1 cellular context compared by ENCODE assay signal in the genomic region with DNA sequence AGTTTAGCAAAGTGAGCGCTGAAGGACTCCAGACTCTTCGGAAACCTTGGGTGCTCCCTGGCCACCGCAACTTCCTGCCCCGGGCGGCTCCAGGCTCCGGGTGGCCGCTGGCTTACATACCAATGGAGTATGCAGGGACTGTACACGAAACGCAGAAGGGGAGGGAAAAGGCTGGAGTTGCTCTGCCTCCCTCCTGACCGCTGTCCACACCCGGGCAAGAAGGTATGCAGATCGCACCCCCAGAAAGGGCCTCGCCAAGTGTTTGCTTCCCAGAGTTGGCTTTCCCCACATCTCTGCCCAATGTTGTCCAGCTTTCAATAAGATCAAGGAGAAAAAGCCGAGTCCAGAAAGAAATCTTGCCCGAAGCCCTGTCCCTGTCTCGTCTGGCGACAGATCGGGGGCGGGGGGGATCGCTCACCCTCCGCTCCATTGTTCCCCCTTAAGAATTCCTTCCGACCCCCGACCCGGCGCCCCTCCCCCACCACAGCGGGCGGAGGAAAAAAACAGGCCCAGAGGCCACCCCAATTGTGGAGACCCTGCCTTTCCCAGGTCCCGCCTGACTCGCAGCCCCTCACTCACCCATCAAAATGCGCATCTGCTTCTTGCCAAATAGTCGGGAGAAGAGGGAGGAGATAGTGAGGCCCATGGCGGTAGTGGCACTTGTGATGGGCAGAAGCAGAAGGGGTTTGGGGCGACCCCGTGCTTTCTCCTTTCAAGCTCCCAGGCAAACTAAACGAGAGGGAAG.
TF ChIP-seq lines count a peak whose summit lies in the region.

No MANE protein-coding gene starts in this region.

TF ChIP-seq in GM12878, 131 proteins besides CTCF, POLR2A, EP300 and RAD21 (continues in another document):
- TF ChIP-seq EZH2 (IDR thresholded peaks at IDR 0.05; ENCODE audit: borderline replicate concordance, control insufficient read depth, low read depth, low read length) (no peak), SKIL (IDR thresholded peaks at IDR 0.05; ENCODE audit: low read depth, poor library complexity, severe bottlenecking) (peak; percentile 37), E4F1 (IDR thresholded peaks at IDR 0.05; ENCODE audit: borderline replicate concordance, partially characterized antibody) (no peak), IKZF2 (IDR thresholded peaks at IDR 0.05) (peak in 1 of 2 experiments; percentile 63), CEBPB (IDR thresholded peaks at IDR 0.05; ENCODE audit: borderline replicate concordance in 1 of 2, low read depth in 2 of 2, low read length in 2 of 2) (no peak), FOXM1 (IDR thresholded peaks at IDR 0.05; ENCODE audit: low read depth, low read length) (no peak), MYC (IDR thresholded peaks at IDR 0.05; ENCODE audit: insufficient read depth, insufficient read length, insufficient replicate concordance, low read length, severe bottlenecking) (no peak), BRCA1 (IDR thresholded peaks at IDR 0.05; ENCODE audit: low read depth, low read length) (no peak), ZNF207 (IDR thresholded peaks at IDR 0.05; ENCODE audit: borderline replicate concordance) (no peak), NFIC (IDR thresholded peaks at IDR 0.05; ENCODE audit: low read depth, low read length) (no peak), SPI1 (IDR thresholded peaks at IDR 0.05; ENCODE audit: borderline replicate concordance, insufficient read depth, low read depth, low read length) (no peak), SMAD1 (IDR thresholded peaks at IDR 0.05; ENCODE audit: low read depth, partially characterized antibody) (peak; percentile 95), RB1 (IDR thresholded peaks at IDR 0.05; ENCODE audit: borderline replicate concordance) (no peak), CHD4 (IDR thresholded peaks at IDR 0.05) (no peak), SUPT20H (IDR thresholded peaks at IDR 0.05; ENCODE audit: borderline replicate concordance, control insufficient read depth, low read depth, low read length) (no peak), RFX5 (IDR thresholded peaks at IDR 0.05; ENCODE audit: low read depth, low read length) (no peak), CBFB (IDR thresholded peaks at IDR 0.05; ENCODE audit: low read depth) (no peak; the same call in 1 of the 2 replicates), PKNOX1 (IDR thresholded peaks at IDR 0.05) (no peak), ASH2L (IDR thresholded peaks at IDR 0.05; ENCODE audit: borderline replicate concordance, low read depth) (0 out of 2 replicates have a peak, but pooled peaks have one; percentile 49), SIN3A (IDR thresholded peaks at IDR 0.05; ENCODE audit: low read depth, low read length) (0 out of 2 replicates have a peak, but pooled peaks have one; percentile 20), MTA2 (IDR thresholded peaks at IDR 0.05; ENCODE audit: low read depth) (no peak; the same call in 1 of the 2 replicates), EED (IDR thresholded peaks at IDR 0.05; ENCODE audit: low read depth) (peak; percentile 64), SMAD5 (IDR thresholded peaks at IDR 0.05; ENCODE audit: low read depth) (no peak; the same call in 1 of the 2 replicates), NRF1 (conservative IDR thresholded peaks at IDR 0.05; ENCODE audit: low read depth, low read length) (no peak), FOS (IDR thresholded peaks at IDR 0.05; ENCODE audit: borderline replicate concordance, extremely low read depth, insufficient read length) (no peak), ZZZ3 (IDR thresholded peaks at IDR 0.05; ENCODE audit: control insufficient read depth, insufficient read length, low read depth) (no peak), TAF1 (IDR thresholded peaks at IDR 0.05; ENCODE audit: borderline replicate concordance, low read depth, low read length) (no peak), IRF4 (IDR thresholded peaks at IDR 0.05; ENCODE audit: low read depth, low read length) (no peak), PAX5 (IDR thresholded peaks at IDR 0.05; ENCODE audit: borderline replicate concordance, low read depth, low read length) (no peak), RAD51 (IDR thresholded peaks at IDR 0.05) (no peak), REST (IDR thresholded peaks at IDR 0.05; ENCODE audit: low read depth, low read length) (no peak; the same call in 1 of the 2 replicates), BHLHE40 (IDR thresholded peaks at IDR 0.05; ENCODE audit: borderline replicate concordance in 1 of 2, low read depth in 2 of 2, low read length in 1 of 2) (no peak), BCL11A (IDR thresholded peaks at IDR 0.05; ENCODE audit: low read depth, low read length) (no peak), PAX8 (IDR thresholded peaks at IDR 0.05) (no peak), ZNF274 (IDR thresholded peaks at IDR 0.05; ENCODE audit: insufficient read depth, insufficient read length) (no peak), CHD2 (IDR thresholded peaks at IDR 0.05; ENCODE audit: borderline replicate concordance, low read depth, low read length) (no peak), PBX3 (IDR thresholded peaks at IDR 0.05; ENCODE audit: insufficient replicate concordance, low read depth, low read length) (no peak), CREM (IDR thresholded peaks at IDR 0.05; ENCODE audit: low read depth) (no peak), RBBP5 (conservative IDR thresholded peaks at IDR 0.05) (0 out of 2 replicates have a peak, but pooled peaks have one; percentile 19), MYB (IDR thresholded peaks at IDR 0.05; ENCODE audit: borderline replicate concordance, low read depth, low read length) (no peak)
- TF ChIP-seq, protein P1, sequence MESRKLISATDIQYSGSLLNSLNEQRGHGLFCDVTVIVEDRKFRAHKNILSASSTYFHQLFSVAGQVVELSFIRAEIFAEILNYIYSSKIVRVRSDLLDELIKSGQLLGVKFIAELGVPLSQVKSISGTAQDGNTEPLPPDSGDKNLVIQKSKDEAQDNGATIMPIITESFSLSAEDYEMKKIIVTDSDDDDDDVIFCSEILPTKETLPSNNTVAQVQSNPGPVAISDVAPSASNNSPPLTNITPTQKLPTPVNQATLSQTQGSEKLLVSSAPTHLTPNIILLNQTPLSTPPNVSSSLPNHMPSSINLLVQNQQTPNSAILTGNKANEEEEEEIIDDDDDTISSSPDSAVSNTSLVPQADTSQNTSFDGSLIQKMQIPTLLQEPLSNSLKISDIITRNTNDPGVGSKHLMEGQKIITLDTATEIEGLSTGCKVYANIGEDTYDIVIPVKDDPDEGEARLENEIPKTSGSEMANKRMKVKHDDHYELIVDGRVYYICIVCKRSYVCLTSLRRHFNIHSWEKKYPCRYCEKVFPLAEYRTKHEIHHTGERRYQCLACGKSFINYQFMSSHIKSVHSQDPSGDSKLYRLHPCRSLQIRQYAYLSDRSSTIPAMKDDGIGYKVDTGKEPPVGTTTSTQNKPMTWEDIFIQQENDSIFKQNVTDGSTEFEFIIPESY (IDR thresholded peaks at IDR 0.05) = no peak
- TF ChIP-seq, protein P2, sequence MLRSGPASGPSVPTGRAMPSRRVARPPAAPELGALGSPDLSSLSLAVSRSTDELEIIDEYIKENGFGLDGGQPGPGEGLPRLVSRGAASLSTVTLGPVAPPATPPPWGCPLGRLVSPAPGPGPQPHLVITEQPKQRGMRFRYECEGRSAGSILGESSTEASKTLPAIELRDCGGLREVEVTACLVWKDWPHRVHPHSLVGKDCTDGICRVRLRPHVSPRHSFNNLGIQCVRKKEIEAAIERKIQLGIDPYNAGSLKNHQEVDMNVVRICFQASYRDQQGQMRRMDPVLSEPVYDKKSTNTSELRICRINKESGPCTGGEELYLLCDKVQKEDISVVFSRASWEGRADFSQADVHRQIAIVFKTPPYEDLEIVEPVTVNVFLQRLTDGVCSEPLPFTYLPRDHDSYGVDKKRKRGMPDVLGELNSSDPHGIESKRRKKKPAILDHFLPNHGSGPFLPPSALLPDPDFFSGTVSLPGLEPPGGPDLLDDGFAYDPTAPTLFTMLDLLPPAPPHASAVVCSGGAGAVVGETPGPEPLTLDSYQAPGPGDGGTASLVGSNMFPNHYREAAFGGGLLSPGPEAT (IDR thresholded peaks at IDR 0.05; ENCODE audit: low read depth) = peak; percentile 16; the same call in 1 of the 2 replicates
- TF ChIP-seq, protein P3, sequence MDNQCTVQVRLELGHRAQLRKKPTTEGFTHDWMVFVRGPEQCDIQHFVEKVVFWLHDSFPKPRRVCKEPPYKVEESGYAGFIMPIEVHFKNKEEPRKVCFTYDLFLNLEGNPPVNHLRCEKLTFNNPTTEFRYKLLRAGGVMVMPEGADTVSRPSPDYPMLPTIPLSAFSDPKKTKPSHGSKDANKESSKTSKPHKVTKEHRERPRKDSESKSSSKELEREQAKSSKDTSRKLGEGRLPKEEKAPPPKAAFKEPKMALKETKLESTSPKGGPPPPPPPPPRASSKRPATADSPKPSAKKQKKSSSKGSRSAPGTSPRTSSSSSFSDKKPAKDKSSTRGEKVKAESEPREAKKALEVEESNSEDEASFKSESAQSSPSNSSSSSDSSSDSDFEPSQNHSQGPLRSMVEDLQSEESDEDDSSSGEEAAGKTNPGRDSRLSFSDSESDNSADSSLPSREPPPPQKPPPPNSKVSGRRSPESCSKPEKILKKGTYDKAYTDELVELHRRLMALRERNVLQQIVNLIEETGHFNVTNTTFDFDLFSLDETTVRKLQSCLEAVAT (IDR thresholded peaks at IDR 0.05) = peak; percentile 85
